ENCODE assay signal across 8 cellular contexts in the genomic region with DNA sequence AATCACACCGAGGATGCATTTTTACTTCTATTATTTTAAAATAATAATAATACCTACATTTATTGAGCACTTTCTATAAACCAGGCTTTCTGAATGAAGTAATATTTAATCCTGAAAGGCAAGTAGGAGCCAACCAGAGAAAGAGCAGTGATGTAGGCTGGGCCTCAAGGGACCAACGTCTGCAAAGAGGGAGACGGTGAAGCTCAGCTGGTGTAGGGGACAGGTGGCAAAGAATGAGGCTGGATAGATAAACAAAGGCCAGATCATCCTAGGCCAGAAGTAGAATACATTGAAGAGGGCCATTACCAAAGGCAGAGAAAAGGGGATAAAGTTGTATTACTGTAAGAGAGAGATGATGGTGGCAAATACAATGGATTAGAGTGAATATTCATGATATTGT. TPM values are rescaled to one million over a fixed set of nuclear protein-coding genes. Genes with fewer than 3 reads are reported as not detected.
A peak's percentile ranks its signal among the peaks of the same experiment; 100 is the strongest.
DNase-seq lines count a peak whose midpoint lies in the region; ATAC-seq and TF ChIP-seq lines count a peak whose summit lies in the region.

No MANE protein-coding gene starts in this region.

- H3K36me3 ChIP-seq in WERI-Rb-1 (no peaks in the 10 kb centered on the region; the same call in 1 of the 2 replicates), hepatocyte (replicated peaks; ENCODE audit: insufficient read depth, low read depth) (no peaks in the 10 kb centered on the region)

- H3K27ac Mint-ChIP-seq in activated CD4-positive, alpha-beta T cell treated with anti-CD3 and anti-CD28 coated beads for 36 hours, result peak overlapping the region; percentile 99
- peak overlapping the region in 1 of 2 donors; percentile 99 for H3K27ac Mint-ChIP-seq in stimulated activated naive CD8-positive, alpha-beta T cell treated with anti-CD3 and anti-CD28 coated beads, Interleukin-15, amount 100 ng/mL, for 72 hours

- 98% methylated on average over 3 of the region's 3 CpGs for WGBS in hepatocyte (ENCODE audit: low lambda C conversion rate, missing lambda C conversion rate)

- H3K4me1 ChIP-seq in hepatocyte (ENCODE audit: insufficient read depth) (peaks cover 16% of the 10 kb centered on the region), foreskin keratinocyte (peaks cover 9% of the 10 kb centered on the region)

- peaks cover 32% of the 10 kb centered on the region for H3K36me3 Mint-ChIP-seq in activated CD4-positive, alpha-beta T cell treated with anti-CD3 and anti-CD28 coated beads for 36 hours (ENCODE audit: low read depth)

- peak overlapping the region; percentile 57 for H3K4me3 ChIP-seq in WERI-Rb-1 (ENCODE audit: low read depth, low read length)
- H3K4me3 ChIP-seq in hepatocyte, result no peak overlapping the region

- H4K20me1 ChIP-seq in hepatocyte (ENCODE audit: insufficient read depth, poor library complexity, severe bottlenecking), result no peaks in the 10 kb centered on the region

- DNase-seq in activated CD4-positive, alpha-beta T cell treated with anti-CD3 and anti-CD28 coated beads for 36 hours, result no peak
- no peak for DNase-seq in activated CD4-positive, alpha-beta T cell treated with anti-CD3 and anti-CD28 coated beads, Interleukin-2, amount 50 U/mL, for 4 hours
- DNase-seq in WERI-Rb-1 (no peak), hepatocyte (ENCODE audit: low spot score) (no peak), GM20000 (ENCODE audit: low spot score) (no peak), DMS153 treated with DMSO at 0.1 percent for 48 hours (lab: John Stamatoyannopoulos, UW; ENCODE audit: unreplicated experiment) (no peak), foreskin keratinocyte (no peak)
- no peak for DNase-seq in stimulated activated naive CD8-positive, alpha-beta T cell treated with anti-CD3 and anti-CD28 coated beads, Interleukin-15, amount 100 ng/mL, for 72 hours

- peak overlapping the region; percentile 86 for H3K4me3 Mint-ChIP-seq in activated CD4-positive, alpha-beta T cell treated with anti-CD3 and anti-CD28 coated beads for 36 hours
- H3K4me3 Mint-ChIP-seq in stimulated activated naive CD8-positive, alpha-beta T cell treated with anti-CD3 and anti-CD28 coated beads, Interleukin-15, amount 100 ng/mL, for 72 hours, result peak overlapping the region; percentile 98 to 99

- H3K79me2 ChIP-seq in hepatocyte, result peaks cover 32% of the 10 kb centered on the region

- H3K9me3 ChIP-seq in WERI-Rb-1 (ENCODE audit: severe bottlenecking), result no peaks in the 10 kb centered on the region
- no peaks in the 10 kb centered on the region for H3K9me3 ChIP-seq in hepatocyte (ENCODE audit: low read depth)

- intact Hi-C loops in activated CD4-positive, alpha-beta T cell treated with anti-CD3 and anti-CD28 coated beads for 36 hours (cut with DNase I, micrococcal nuclease), result no loop called here

- peaks cover 34% of the 10 kb centered on the region for H3K4me1 Mint-ChIP-seq in activated CD4-positive, alpha-beta T cell treated with anti-CD3 and anti-CD28 coated beads for 36 hours
- H3K4me1 Mint-ChIP-seq in stimulated activated naive CD8-positive, alpha-beta T cell treated with anti-CD3 and anti-CD28 coated beads, Interleukin-15, amount 100 ng/mL, for 72 hours, result peaks cover 44% of the 10 kb centered on the region

- H3K27me3 ChIP-seq in WERI-Rb-1 (ENCODE audit: insufficient read depth, low read depth, severe bottlenecking), result no peaks in the 10 kb centered on the region
- no peaks in the 10 kb centered on the region for H3K27me3 ChIP-seq in hepatocyte
- H3K27me3 ChIP-seq in foreskin keratinocyte, result no peaks in the 10 kb centered on the region

- ATAC-seq in activated CD4-positive, alpha-beta T cell treated with anti-CD3 and anti-CD28 coated beads for 36 hours, result no peak
- ATAC-seq in stimulated activated naive CD8-positive, alpha-beta T cell treated with anti-CD3 and anti-CD28 coated beads, Interleukin-15, amount 100 ng/mL, for 72 hours, result no peak
- no peak for ATAC-seq in foreskin keratinocyte

- no peaks in the 10 kb centered on the region for H3K9me2 ChIP-seq in hepatocyte (replicated peaks; ENCODE audit: insufficient read depth)

- POLR2A ChIA-PET in activated CD4-positive, alpha-beta T cell treated with anti-CD3 and anti-CD28 coated beads for 36 hours (lab: Charles Lee), result interaction anchor here (0.7 kb wide), 1 partner anchor 133 kb away, joined by 3 read pairs; no protein-coding TSS in a partner anchor

- H3K27me3 Mint-ChIP-seq in activated CD4-positive, alpha-beta T cell treated with anti-CD3 and anti-CD28 coated beads for 36 hours, result no peaks in the 10 kb centered on the region
- peaks cover 5% of the 10 kb centered on the region for H3K27me3 Mint-ChIP-seq in stimulated activated naive CD8-positive, alpha-beta T cell treated with anti-CD3 and anti-CD28 coated beads, Interleukin-15, amount 100 ng/mL, for 72 hours

- CTCF ChIA-PET in activated CD4-positive, alpha-beta T cell treated with anti-CD3 and anti-CD28 coated beads for 36 hours (lab: Charles Lee), result interaction anchor here (3.3 kb wide), 1 partner anchor 65 kb away, joined by 10 read pairs; no protein-coding TSS in a partner anchor

- peak overlapping the region; percentile 71 for H3K4me2 ChIP-seq in hepatocyte

- no peak for TF ChIP-seq CTCF in WERI-Rb-1 (IDR thresholded peaks at IDR 0.05; ENCODE audit: low read depth, low read length)
- TF ChIP-seq CTCF in hepatocyte (IDR thresholded peaks at IDR 0.05; ENCODE audit: poor library complexity), result no peak
- TF ChIP-seq CTCF in GM20000 (IDR thresholded peaks at IDR 0.05; ENCODE audit: extremely low read depth, missing control alignments), result no peak
- no peak for TF ChIP-seq CTCF in foreskin keratinocyte (conservative IDR thresholded peaks at IDR 0.05)

- H2AFZ ChIP-seq in hepatocyte, result peak overlapping the region; percentile 76

- H3K27ac ChIP-seq in WERI-Rb-1 (no peak overlapping the region; the same call in 1 of the 2 replicates), hepatocyte (peak overlapping the region; percentile 99), foreskin keratinocyte (no peak overlapping the region)

- peaks cover 4% of the 10 kb centered on the region for H3K9me3 Mint-ChIP-seq in activated CD4-positive, alpha-beta T cell treated with anti-CD3 and anti-CD28 coated beads for 36 hours (ENCODE audit: low read depth)
- peaks cover 2 to 8% of the 10 kb centered on the region in 2 donors for H3K9me3 Mint-ChIP-seq in stimulated activated naive CD8-positive, alpha-beta T cell treated with anti-CD3 and anti-CD28 coated beads, Interleukin-15, amount 100 ng/mL, for 72 hours

RNA-seq across cellular contexts. Expression of a gene that starts 0.8 kb away (rescaled TPM):
- total RNA-seq in activated CD4-positive, alpha-beta T cell treated with anti-CD3 and anti-CD28 coated beads for 36 hours, result 10 to 100 TPM; 41.4 to 44.6 TPM
- 154 and 156 TPM in 2 replicates for total RNA-seq in hepatocyte
- 180 and 212 TPM in 2 replicates for polyA plus RNA-seq in hepatocyte
- total RNA-seq in foreskin keratinocyte, result 67.4 and 90.6 TPM in 2 replicates
- polyA plus RNA-seq in foreskin keratinocyte, result 76.3 and 94.6 TPM in 2 replicates

RNA-seq across cellular contexts. Expression of a gene that starts 18.4 kb away (rescaled TPM):
- total RNA-seq in activated CD4-positive, alpha-beta T cell treated with anti-CD3 and anti-CD28 coated beads for 36 hours, result 1 to 10 TPM in 1 of 2 experiments, under 1 TPM in 1; 0.82 to 1.1 TPM
- total RNA-seq in hepatocyte, result 7.5 and 8.6 TPM in 2 replicates
- 1.2 and 1.8 TPM in 2 replicates for polyA plus RNA-seq in hepatocyte
- total RNA-seq in foreskin keratinocyte, result 0.24 and 0.32 TPM in 2 replicates
- 0.06 and 0.09 TPM in 2 replicates for polyA plus RNA-seq in foreskin keratinocyte

RNA-seq across cellular contexts. Expression of a gene that starts 40.1 kb away (rescaled TPM):
- 10 to 100 TPM; 33.1 to 36.5 TPM for total RNA-seq in activated CD4-positive, alpha-beta T cell treated with anti-CD3 and anti-CD28 coated beads for 36 hours
- total RNA-seq in hepatocyte (17.4 and 20.3 TPM in 2 replicates), foreskin keratinocyte (41.8 and 44.9 TPM in 2 replicates)
- polyA plus RNA-seq in hepatocyte (41.1 and 41.4 TPM in 2 replicates), foreskin keratinocyte (47.3 and 54.5 TPM in 2 replicates)
